ENCODE assay signal across 17 cellular contexts in genomic region chrX:156003486-156004185, GRCh38. TPM values are rescaled to one million over a fixed set of nuclear protein-coding genes. Genes with fewer than 3 reads are reported as not detected.
"Had no signal": no experiment of that assay in that cellular context is flagged by ENCODE, and none has a peak within 500 bp of the region (broad histone marks: within the 10 kb centered on the region; RNA-seq: fewer than 3 reads in every experiment).

No MANE protein-coding gene starts in this region.

- H3K4me3 Mint-ChIP-seq: activated B cell treated with CpG ODN at 0.5 μM for 24 hours; activated naive CD8-positive, alpha-beta T cell treated with anti-CD3 and anti-CD28 coated beads for 36 hours; T-cell; type B pancreatic cell had no signal

- ATAC-seq: gastroesophageal sphincter, T-cell had no signal

- H3K27ac Mint-ChIP-seq: activated B cell treated with CpG ODN at 0.5 μM for 24 hours; activated naive CD8-positive, alpha-beta T cell treated with anti-CD3 and anti-CD28 coated beads for 36 hours; type B pancreatic cell had no signal

- H3K4me1 Mint-ChIP-seq: activated B cell treated with CpG ODN at 0.5 μM for 24 hours; activated naive CD8-positive, alpha-beta T cell treated with anti-CD3 and anti-CD28 coated beads for 36 hours had no signal

- H3K9me3 Mint-ChIP-seq: activated B cell treated with CpG ODN at 0.5 μM for 24 hours; activated naive CD8-positive, alpha-beta T cell treated with anti-CD3 and anti-CD28 coated beads for 36 hours; T-cell had no signal

- H3K27me3 Mint-ChIP-seq: activated B cell treated with CpG ODN at 0.5 μM for 24 hours; activated naive CD8-positive, alpha-beta T cell treated with anti-CD3 and anti-CD28 coated beads for 36 hours; T-cell; type B pancreatic cell had no signal

- H3K27ac ChIP-seq: breast epithelium, dorsolateral prefrontal cortex, gastroesophageal sphincter, sigmoid colon, SK-N-MC had no signal

- H3K4me1 ChIP-seq: breast epithelium, gastroesophageal sphincter, sigmoid colon had no signal

- H3K27me3 ChIP-seq: gastroesophageal sphincter, sigmoid colon had no signal

- H3K4me3 ChIP-seq: breast epithelium, dorsolateral prefrontal cortex, gastroesophageal sphincter, sigmoid colon, SK-N-MC had no signal

- H3K36me3 ChIP-seq: breast epithelium, gastroesophageal sphincter, sigmoid colon had no signal

- DNase-seq: activated B cell treated with CpG ODN at 0.5 μM for 24 hours; activated effector memory CD4-positive, alpha-beta T cell treated with Interleukin-2 at 50 U/mL for 16 hours; activated naive CD8-positive, alpha-beta T cell treated with anti-CD3 and anti-CD28 coated beads for 36 hours; aorta; dorsolateral prefrontal cortex; sigmoid colon; stimulated activated naive CD4-positive, alpha-beta T cell treated with Interleukin-2 at 50 U/mL for 16 hours; T-cell had no signal

- H3K9me3 ChIP-seq: breast epithelium, gastroesophageal sphincter, sigmoid colon had no signal

- FAIRE-seq: endometrium had no signal

- H3K36me3 Mint-ChIP-seq: activated naive CD8-positive, alpha-beta T cell treated with anti-CD3 and anti-CD28 coated beads for 36 hours; T-cell; type B pancreatic cell had no signal

RNA-seq across cellular contexts. Expression of gene IL9R, which starts 6.1 kb away (rescaled TPM):
- total RNA-seq: chondrocyte, fibroblast of lung, kidney epithelial cell, osteoblast had no signal
